Comparison of ENCODE assay signal across 8 cellular contexts in the genomic region with DNA sequence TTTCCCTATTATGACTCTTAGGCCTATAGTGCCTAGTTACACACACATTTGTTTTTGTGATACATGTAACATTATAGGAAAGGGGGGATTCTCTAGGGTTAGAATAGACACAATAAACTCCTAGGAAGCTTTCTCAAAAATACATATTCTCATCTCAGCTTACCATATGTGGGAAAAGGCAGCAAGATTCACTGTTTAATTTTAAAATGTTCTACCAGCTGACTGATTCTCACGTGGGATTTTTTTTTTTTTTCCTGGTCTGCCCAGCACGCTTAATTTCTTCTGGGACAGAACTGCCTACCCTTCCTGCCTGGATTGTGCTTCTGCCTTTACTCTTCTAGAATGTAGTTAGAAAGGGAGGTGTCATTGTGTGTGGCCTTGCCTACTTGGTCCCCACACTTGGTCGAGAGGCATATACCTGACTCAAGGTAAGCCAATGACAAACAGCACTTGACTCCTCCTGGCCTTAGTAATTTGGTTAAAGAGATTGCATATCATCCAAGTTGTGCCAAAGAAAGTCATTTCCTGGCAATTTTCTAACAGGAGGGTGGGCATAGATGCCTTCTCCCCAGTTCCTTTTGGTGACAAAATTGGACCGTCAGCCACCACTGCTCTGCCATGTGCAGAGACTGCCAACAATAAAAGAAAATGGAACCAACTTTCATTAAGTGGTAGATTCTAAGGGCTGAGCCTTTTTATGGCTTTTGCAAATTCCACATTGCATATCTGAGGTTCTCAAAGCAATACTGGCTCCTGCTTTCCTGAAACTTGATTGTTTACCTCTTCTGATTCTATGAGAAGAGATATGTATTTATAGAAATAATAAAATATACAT. TPM values are rescaled to one million over a fixed set of nuclear protein-coding genes. Genes with fewer than 3 reads are reported as not detected.
A peak's percentile ranks its signal among the peaks of the same experiment; 100 is the strongest.
DNase-seq lines count a peak whose midpoint lies in the region; ATAC-seq and TF ChIP-seq lines count a peak whose summit lies in the region.

No MANE protein-coding gene starts in this region.

- peaks cover 52% of the 10 kb centered on the region for H3K27me3 Mint-ChIP-seq in endodermal cell (ENCODE audit: insufficient read depth)

- TF ChIP-seq CTCF in GM12864 (IDR thresholded peaks at IDR 0.05; ENCODE audit: low read depth, low read length, missing control alignments) (no peak), endodermal cell (conservative IDR thresholded peaks at IDR 0.05) (no peak), gastrocnemius medialis (IDR thresholded peaks at IDR 0.05 in 4 of 5, conservative IDR thresholded peaks at IDR 0.05 in 1 of 5) (no peak)

- peaks cover 12% of the 10 kb centered on the region for H3K4me1 Mint-ChIP-seq in endodermal cell

- 80 to 94% methylated on average over 1 to 4 of the region's 4 CpGs for WGBS in endodermal cell (ENCODE audit: insufficient coverage in 1 of 2, insufficient read length in 1 of 2), 2 experiments

- ATAC-seq in gastrocnemius medialis = no peak
- no peak for ATAC-seq in HG02642 (IDR thresholded peaks at IDR 0.05; ENCODE audit: poor library complexity, unreplicated experiment)

- in situ Hi-C loops in gastrocnemius medialis (cut with MboI; ENCODE audit: low sequenced_read_pairs in 4 of 4) (loop anchor here in 2 of 4 donors (10.0 to 25.0 kb wide), 3 partner anchors 143 to 281 kb away; partner anchors contain the start of genes SSR3 (in 1 of the 2) and TIPARP (in 1 of the 2)), KBM-7 (cut with MboI; ENCODE audit: low pct_unique_long_range_greater_than_20kb, low sequenced_read_pairs) (no loop called here)

- intact Hi-C loops in gastrocnemius medialis (cut with DNase I; ENCODE audit: low total_unique reads) = loop anchor here (2.0 to 5.0 kb wide), 5 partner anchors 143 to 359 kb away; partner anchors contain the start of genes SSR3 and TIPARP

- H3K9me3 ChIP-seq in endodermal cell (ENCODE audit: control insufficient read depth, low read length) (peaks cover 6% of the 10 kb centered on the region), gastrocnemius medialis (no peaks in the 10 kb centered on the region)

- peaks cover 25% of the 10 kb centered on the region for H3K27me3 ChIP-seq in endodermal cell (ENCODE audit: control insufficient read depth, insufficient read depth, low read length, poor library complexity, severe bottlenecking)
- no peaks in the 10 kb centered on the region for H3K27me3 ChIP-seq in gastrocnemius medialis

- H3K9ac ChIP-seq in endodermal cell (ENCODE audit: extremely low read depth, low read length, poor library complexity, severe bottlenecking) = no peak overlapping the region

- peaks cover 6% of the 10 kb centered on the region for H3K36me3 Mint-ChIP-seq in endodermal cell (ENCODE audit: low read depth)

- H3K27ac ChIP-seq in endodermal cell (ENCODE audit: low read depth, low read length) (no peak overlapping the region), gastrocnemius medialis (peak overlapping the region; percentile 84 to 90 (median 88))

- H3K4me3 ChIP-seq in GM12864 (ENCODE audit: low read depth, low read length) (peak overlapping the region; percentile 68; the same call in 1 of the 2 replicates), endodermal cell (ENCODE audit: low read length) (peak overlapping the region; percentile 77), gastrocnemius medialis (peak overlapping the region in 3 of 4 donors; percentile 63 to 98 (median 67))

- no peaks in the 10 kb centered on the region for H3K36me3 ChIP-seq in endodermal cell (ENCODE audit: control insufficient read depth, insufficient read depth, low read length)
- H3K36me3 ChIP-seq in gastrocnemius medialis = no peaks in the 10 kb centered on the region

- H3K9me3 Mint-ChIP-seq in endodermal cell = peaks cover 10% of the 10 kb centered on the region

- DNase-seq in GM12864 (ENCODE audit: low read depth) = no peak
- DNase-seq in RPMI8226 = peak; percentile 34
- no peak for DNase-seq in endodermal cell
- no peak for DNase-seq in gastrocnemius medialis
- no peak for DNase-seq in NOMO-1 (lab: John Stamatoyannopoulos, UW; ENCODE audit: unreplicated experiment in 2 of 2)
- DNase-seq in KBM-7 = no peak
- DNase-seq in activated CD8-positive, alpha-beta memory T cell treated with anti-CD3 and anti-CD28 coated beads, Interleukin-2, amount 50 U/mL, for 4 hours = no peak

- H3K27ac Mint-ChIP-seq in endodermal cell = no peak overlapping the region

- H3K4me3 Mint-ChIP-seq in endodermal cell = no peak overlapping the region

- TF ChIP-seq POLR2A in gastrocnemius medialis (IDR thresholded peaks at IDR 0.05) = no peak

- peaks cover 2% of the 10 kb centered on the region for H3K4me1 ChIP-seq in endodermal cell (ENCODE audit: control insufficient read depth, insufficient read depth, low read length)
- peaks cover 14 to 19% of the 10 kb centered on the region in 2 donors for H3K4me1 ChIP-seq in gastrocnemius medialis

RNA-seq across cellular contexts. Expression of gene LEKR1, which starts 8.0 kb away (rescaled TPM):
- total RNA-seq in endodermal cell (1 to 10 TPM; 1.0 to 1.2 TPM), gastrocnemius medialis (under 1 TPM in 2 of 4 donors, not detected in 2; 0.20 to 0.56 TPM)
- polyA plus RNA-seq in endodermal cell (2013, experiment 1 of 2) = 0.46 TPM
- 0.37 TPM for polyA plus RNA-seq in endodermal cell (2013, experiment 2 of 2)
